In the genomic region with DNA sequence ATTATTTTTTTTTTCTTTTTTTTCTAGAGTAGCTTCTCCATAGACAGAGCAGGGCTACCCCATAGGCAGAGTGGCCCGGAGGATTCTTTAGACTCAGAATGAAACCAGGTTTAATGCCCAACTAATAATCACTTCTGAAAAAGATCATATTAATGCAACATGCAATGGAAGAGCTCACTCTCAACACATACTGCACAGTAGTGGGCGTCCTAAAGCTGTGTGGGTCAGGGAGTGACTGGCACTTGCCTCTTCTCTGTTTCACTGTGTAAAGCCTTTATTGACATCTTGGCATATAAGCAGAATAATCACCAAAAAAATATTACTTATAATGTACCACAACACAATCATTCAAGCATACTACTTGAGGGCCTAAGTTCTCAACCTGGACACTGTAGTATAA, we compare ENCODE assay signal across 1 cellular context.
TF ChIP-seq lines count a peak whose summit lies in the region.

No MANE protein-coding gene starts in this region.

TF ChIP-seq in K562, 482 proteins besides CTCF, POLR2A, EP300 and RAD21 (continued from another document):
- TF ChIP-seq, protein P1, sequence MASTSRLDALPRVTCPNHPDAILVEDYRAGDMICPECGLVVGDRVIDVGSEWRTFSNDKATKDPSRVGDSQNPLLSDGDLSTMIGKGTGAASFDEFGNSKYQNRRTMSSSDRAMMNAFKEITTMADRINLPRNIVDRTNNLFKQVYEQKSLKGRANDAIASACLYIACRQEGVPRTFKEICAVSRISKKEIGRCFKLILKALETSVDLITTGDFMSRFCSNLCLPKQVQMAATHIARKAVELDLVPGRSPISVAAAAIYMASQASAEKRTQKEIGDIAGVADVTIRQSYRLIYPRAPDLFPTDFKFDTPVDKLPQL (IDR thresholded peaks at IDR 0.05; ENCODE audit: extremely low read depth, insufficient read length): no peak
- TF ChIP-seq, protein P2, sequence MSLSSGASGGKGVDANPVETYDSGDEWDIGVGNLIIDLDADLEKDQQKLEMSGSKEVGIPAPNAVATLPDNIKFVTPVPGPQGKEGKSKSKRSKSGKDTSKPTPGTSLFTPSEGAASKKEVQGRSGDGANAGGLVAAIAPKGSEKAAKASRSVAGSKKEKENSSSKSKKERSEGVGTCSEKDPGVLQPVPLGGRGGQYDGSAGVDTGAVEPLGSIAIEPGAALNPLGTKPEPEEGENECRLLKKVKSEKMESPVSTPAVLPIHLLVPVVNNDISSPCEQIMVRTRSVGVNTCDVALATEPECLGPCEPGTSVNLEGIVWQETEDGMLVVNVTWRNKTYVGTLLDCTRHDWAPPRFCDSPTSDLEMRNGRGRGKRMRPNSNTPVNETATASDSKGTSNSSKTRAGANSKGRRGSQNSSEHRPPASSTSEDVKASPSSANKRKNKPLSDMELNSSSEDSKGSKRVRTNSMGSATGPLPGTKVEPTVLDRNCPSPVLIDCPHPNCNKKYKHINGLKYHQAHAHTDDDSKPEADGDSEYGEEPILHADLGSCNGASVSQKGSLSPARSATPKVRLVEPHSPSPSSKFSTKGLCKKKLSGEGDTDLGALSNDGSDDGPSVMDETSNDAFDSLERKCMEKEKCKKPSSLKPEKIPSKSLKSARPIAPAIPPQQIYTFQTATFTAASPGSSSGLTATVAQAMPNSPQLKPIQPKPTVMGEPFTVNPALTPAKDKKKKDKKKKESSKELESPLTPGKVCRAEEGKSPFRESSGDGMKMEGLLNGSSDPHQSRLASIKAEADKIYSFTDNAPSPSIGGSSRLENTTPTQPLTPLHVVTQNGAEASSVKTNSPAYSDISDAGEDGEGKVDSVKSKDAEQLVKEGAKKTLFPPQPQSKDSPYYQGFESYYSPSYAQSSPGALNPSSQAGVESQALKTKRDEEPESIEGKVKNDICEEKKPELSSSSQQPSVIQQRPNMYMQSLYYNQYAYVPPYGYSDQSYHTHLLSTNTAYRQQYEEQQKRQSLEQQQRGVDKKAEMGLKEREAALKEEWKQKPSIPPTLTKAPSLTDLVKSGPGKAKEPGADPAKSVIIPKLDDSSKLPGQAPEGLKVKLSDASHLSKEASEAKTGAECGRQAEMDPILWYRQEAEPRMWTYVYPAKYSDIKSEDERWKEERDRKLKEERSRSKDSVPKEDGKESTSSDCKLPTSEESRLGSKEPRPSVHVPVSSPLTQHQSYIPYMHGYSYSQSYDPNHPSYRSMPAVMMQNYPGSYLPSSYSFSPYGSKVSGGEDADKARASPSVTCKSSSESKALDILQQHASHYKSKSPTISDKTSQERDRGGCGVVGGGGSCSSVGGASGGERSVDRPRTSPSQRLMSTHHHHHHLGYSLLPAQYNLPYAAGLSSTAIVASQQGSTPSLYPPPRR (CRISPR knock-in tag; IDR thresholded peaks at IDR 0.05; ENCODE audit: borderline replicate concordance): no peak
- TF ChIP-seq ZNF24 (IDR thresholded peaks at IDR 0.05) (no peak), ELF2 (CRISPR knock-in tag; IDR thresholded peaks at IDR 0.05) (no peak), SREBF2 (CRISPR knock-in tag; IDR thresholded peaks at IDR 0.05) (no peak), HNRNPL (IDR thresholded peaks at IDR 0.05; ENCODE audit: low read depth, low read length) (no peak), PTRF (tag; IDR thresholded peaks at IDR 0.05) (no peak), CBX2 (IDR thresholded peaks at IDR 0.05; ENCODE audit: insufficient read depth, low read length, poor library complexity, severe bottlenecking) (no peak), ZNF584 (CRISPR knock-in tag; IDR thresholded peaks at IDR 0.05; ENCODE audit: low read depth) (no peak)
- TF ChIP-seq, protein P3, sequence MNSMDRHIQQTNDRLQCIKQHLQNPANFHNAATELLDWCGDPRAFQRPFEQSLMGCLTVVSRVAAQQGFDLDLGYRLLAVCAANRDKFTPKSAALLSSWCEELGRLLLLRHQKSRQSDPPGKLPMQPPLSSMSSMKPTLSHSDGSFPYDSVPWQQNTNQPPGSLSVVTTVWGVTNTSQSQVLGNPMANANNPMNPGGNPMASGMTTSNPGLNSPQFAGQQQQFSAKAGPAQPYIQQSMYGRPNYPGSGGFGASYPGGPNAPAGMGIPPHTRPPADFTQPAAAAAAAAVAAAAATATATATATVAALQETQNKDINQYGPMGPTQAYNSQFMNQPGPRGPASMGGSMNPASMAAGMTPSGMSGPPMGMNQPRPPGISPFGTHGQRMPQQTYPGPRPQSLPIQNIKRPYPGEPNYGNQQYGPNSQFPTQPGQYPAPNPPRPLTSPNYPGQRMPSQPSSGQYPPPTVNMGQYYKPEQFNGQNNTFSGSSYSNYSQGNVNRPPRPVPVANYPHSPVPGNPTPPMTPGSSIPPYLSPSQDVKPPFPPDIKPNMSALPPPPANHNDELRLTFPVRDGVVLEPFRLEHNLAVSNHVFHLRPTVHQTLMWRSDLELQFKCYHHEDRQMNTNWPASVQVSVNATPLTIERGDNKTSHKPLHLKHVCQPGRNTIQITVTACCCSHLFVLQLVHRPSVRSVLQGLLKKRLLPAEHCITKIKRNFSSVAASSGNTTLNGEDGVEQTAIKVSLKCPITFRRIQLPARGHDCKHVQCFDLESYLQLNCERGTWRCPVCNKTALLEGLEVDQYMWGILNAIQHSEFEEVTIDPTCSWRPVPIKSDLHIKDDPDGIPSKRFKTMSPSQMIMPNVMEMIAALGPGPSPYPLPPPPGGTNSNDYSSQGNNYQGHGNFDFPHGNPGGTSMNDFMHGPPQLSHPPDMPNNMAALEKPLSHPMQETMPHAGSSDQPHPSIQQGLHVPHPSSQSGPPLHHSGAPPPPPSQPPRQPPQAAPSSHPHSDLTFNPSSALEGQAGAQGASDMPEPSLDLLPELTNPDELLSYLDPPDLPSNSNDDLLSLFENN (IDR thresholded peaks at IDR 0.05; ENCODE audit: low read depth in 2 of 2, low read length in 2 of 2): no peak
- TF ChIP-seq, protein P4, sequence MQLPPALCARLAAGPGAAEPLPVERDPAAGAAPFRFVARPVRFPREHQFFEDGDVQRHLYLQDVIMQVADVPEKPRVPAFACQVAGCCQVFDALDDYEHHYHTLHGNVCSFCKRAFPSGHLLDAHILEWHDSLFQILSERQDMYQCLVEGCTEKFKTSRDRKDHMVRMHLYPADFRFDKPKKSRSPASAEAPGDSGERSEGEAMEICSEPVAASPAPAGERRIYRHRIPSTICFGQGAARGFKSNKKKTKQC (CRISPR knock-in tag; IDR thresholded peaks at IDR 0.05): no peak
- TF ChIP-seq, protein P5, sequence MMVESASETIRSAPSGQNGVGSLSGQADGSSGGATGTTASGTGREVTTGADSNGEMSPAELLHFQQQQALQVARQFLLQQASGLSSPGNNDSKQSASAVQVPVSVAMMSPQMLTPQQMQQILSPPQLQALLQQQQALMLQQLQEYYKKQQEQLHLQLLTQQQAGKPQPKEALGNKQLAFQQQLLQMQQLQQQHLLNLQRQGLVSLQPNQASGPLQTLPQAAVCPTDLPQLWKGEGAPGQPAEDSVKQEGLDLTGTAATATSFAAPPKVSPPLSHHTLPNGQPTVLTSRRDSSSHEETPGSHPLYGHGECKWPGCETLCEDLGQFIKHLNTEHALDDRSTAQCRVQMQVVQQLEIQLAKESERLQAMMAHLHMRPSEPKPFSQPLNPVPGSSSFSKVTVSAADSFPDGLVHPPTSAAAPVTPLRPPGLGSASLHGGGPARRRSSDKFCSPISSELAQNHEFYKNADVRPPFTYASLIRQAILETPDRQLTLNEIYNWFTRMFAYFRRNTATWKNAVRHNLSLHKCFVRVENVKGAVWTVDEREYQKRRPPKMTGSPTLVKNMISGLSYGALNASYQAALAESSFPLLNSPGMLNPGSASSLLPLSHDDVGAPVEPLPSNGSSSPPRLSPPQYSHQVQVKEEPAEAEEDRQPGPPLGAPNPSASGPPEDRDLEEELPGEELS (CRISPR knock-in tag; IDR thresholded peaks at IDR 0.05; ENCODE audit: borderline replicate concordance): no peak
